8 cellular contexts compared by ENCODE assay signal in the genomic region with DNA sequence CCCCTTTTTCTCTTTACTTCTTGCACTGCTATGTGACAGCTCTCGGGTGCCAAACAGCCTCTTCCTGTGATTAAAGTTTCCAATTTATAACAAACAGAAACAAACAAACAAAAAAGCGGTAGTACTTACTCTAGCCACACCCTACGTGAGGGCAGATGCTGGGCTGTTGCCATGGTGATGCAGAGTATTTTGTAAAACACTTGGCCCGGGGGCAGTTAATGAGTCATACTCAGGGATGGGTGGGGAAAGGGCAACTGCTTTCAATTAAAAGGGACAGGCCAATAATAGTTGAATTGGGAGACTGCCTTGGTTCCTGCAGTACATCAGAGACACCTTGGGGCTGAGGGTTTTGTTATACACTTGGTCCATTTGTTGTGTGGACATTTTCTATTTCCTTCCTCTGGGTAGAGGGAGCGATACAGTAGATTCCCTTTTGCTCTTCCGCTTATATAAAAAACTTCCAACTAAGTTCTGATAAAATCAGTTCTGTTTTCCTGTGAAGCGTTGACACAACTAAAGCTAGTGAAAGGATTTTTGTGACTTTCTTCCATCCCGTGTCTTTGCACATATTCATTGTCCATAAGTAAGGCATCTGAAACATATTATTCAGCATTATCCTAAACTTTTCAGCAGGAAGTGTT. TPM values are rescaled to one million over a fixed set of nuclear protein-coding genes. Genes with fewer than 3 reads are reported as not detected.
DNase-seq lines count a peak whose midpoint lies in the region; ATAC-seq and TF ChIP-seq lines count a peak whose summit lies in the region.

No MANE protein-coding gene starts in this region.

- no peaks in the 10 kb centered on the region for H3K9me3 Mint-ChIP-seq in progenitor cell of endocrine pancreas (ENCODE audit: low read depth)

- H3K36me3 ChIP-seq in upper lobe of right lung = no peaks in the 10 kb centered on the region

- peak overlapping the region; percentile 7 for H3K27ac Mint-ChIP-seq in progenitor cell of endocrine pancreas

- no peaks in the 10 kb centered on the region for H3K9me3 ChIP-seq in upper lobe of right lung

- H3K36me3 Mint-ChIP-seq in progenitor cell of endocrine pancreas (ENCODE audit: insufficient read depth) = peaks cover 1% of the 10 kb centered on the region

- peaks cover 30% of the 10 kb centered on the region for H3K4me1 ChIP-seq in upper lobe of right lung

- H3K27ac ChIP-seq in RWPE1 (no peak overlapping the region), upper lobe of right lung (peak overlapping the region; percentile 79)

- peak; percentile 55 for ATAC-seq in HG02759 (IDR thresholded peaks at IDR 0.05; ENCODE audit: unreplicated experiment)
- ATAC-seq in upper lobe of right lung = peak; percentile 87
- no peak for ATAC-seq in HG03571 (IDR thresholded peaks at IDR 0.05; ENCODE audit: unreplicated experiment)

- no peak overlapping the region for H3K4me3 ChIP-seq in upper lobe of right lung

- POLR2A ChIA-PET in RWPE1 (lab: Yijun Ruan, JAX; ENCODE audit: low non-redundant PET) = no interaction called here

- CTCF ChIA-PET in RWPE1 (lab: Yijun Ruan, JAX) = interaction anchor here (0.6 to 1.1 kb wide), 3 partner anchors 22 to 80 kb away, joined by 3 to 7 read pairs (median 3); no protein-coding TSS in a partner anchor

- H3K27me3 Mint-ChIP-seq in progenitor cell of endocrine pancreas = no peaks in the 10 kb centered on the region

- intact Hi-C loops in upper lobe of right lung (cut with DNase I) = no loop called here

- H3K4me1 Mint-ChIP-seq in progenitor cell of endocrine pancreas (ENCODE audit: low read depth) = peaks cover 34% of the 10 kb centered on the region

- no peaks in the 10 kb centered on the region for H3K27me3 ChIP-seq in upper lobe of right lung

- DNase-seq in AML-193 (lab: John Stamatoyannopoulos, UW) (peak; percentile 84 to 85), RWPE1 (ENCODE audit: low spot score) (peak; percentile 94), foreskin melanocyte (peak; percentile 98), progenitor cell of endocrine pancreas (ENCODE audit: low spot score, unreplicated experiment) (no peak), upper lobe of right lung (peak; percentile 86)
- peak; percentile 46 to 67 for DNase-seq in activated T-helper 1 cell treated with anti-CD3 and anti-CD28 coated beads, Interleukin-2, amount 50 U/mL, for 16 hours (ENCODE audit: low read depth in 1 of 2, low spot score in 1 of 2)

- TF ChIP-seq CTCF in RWPE1 (conservative IDR thresholded peaks at IDR 0.05; ENCODE audit: low read depth) (no peak), progenitor cell of endocrine pancreas (IDR thresholded peaks at IDR 0.05; ENCODE audit: unreplicated experiment) (no peak), upper lobe of right lung (IDR thresholded peaks at IDR 0.05) (no peak)

- H3K4me3 Mint-ChIP-seq in progenitor cell of endocrine pancreas (ENCODE audit: low read depth) = no peak overlapping the region

RNA-seq across cellular contexts. Expression of a gene that starts 36.5 kb away (rescaled TPM):
- 17.3 and 21.5 TPM in 2 replicates for total RNA-seq in progenitor cell of endocrine pancreas
- 14.0 TPM for total RNA-seq in upper lobe of right lung

RNA-seq across cellular contexts. Expression of a gene that starts 47.8 kb away (rescaled TPM):
- total RNA-seq in progenitor cell of endocrine pancreas (432 and 438 TPM in 2 replicates), upper lobe of right lung (643 TPM)
